ENCODE assay signal across 1 cellular context in genomic region chr15:101613130-101614000, GRCh38.
TF ChIP-seq lines count a peak whose summit lies in the region.

No MANE protein-coding gene starts in this region.

TF ChIP-seq in HepG2, 621 proteins besides CTCF, POLR2A, EP300 and RAD21 (continued from another document):
- TF ChIP-seq CENPT (CRISPR knock-in tag; IDR thresholded peaks at IDR 0.05; ENCODE audit: low read depth) (0 out of 2 replicates have a peak, but pooled peaks have one; percentile 49), MXD1 (CRISPR knock-in tag; IDR thresholded peaks at IDR 0.05) (peak; percentile 75), POLR2AphosphoS5 (IDR thresholded peaks at IDR 0.05; ENCODE audit: low read depth, low read length) (peak; percentile 73), ZNF672 (CRISPR knock-in tag; IDR thresholded peaks at IDR 0.05) (no peak), ZBED4 (CRISPR knock-in tag; IDR thresholded peaks at IDR 0.05; ENCODE audit: borderline replicate concordance) (0 out of 2 replicates have a peak, but pooled peaks have one; percentile 33), HOMEZ (CRISPR knock-in tag; IDR thresholded peaks at IDR 0.05; ENCODE audit: low read depth) (0 out of 2 replicates have a peak, but pooled peaks have one; percentile 24), SKIL (CRISPR knock-in tag; IDR thresholded peaks at IDR 0.05; ENCODE audit: borderline replicate concordance) (peak; percentile 34; the same call in 1 of the 2 replicates), HDAC2 (CRISPR knock-in tag; IDR thresholded peaks at IDR 0.05) (peak; percentile 48; the same call in 1 of the 2 replicates), SCMH1 (CRISPR knock-in tag; IDR thresholded peaks at IDR 0.05; ENCODE audit: borderline replicate concordance) (no peak), BRD4 (CRISPR knock-in tag; IDR thresholded peaks at IDR 0.05) (no peak), ESRRA (CRISPR knock-in tag; IDR thresholded peaks at IDR 0.05; ENCODE audit: low read depth) (no peak), LCORL (IDR thresholded peaks at IDR 0.05) (no peak), LCORL (CRISPR knock-in tag; IDR thresholded peaks at IDR 0.05) (no peak), ZNF441 (CRISPR knock-in tag; IDR thresholded peaks at IDR 0.05; ENCODE audit: borderline replicate concordance) (peak; percentile 75; the same call in 1 of the 2 replicates), ZBTB42 (CRISPR knock-in tag; IDR thresholded peaks at IDR 0.05) (no peak), GATAD2A (CRISPR knock-in tag; IDR thresholded peaks at IDR 0.05) (peak; percentile 55; the same call in 1 of the 2 replicates), ZNF124 (CRISPR knock-in tag; IDR thresholded peaks at IDR 0.05) (0 out of 2 replicates have a peak, but pooled peaks have one; percentile 57), ARID4A (CRISPR knock-in tag; IDR thresholded peaks at IDR 0.05; ENCODE audit: borderline replicate concordance) (peak; percentile 33; the same call in 1 of the 2 replicates)
